19 cellular contexts compared by ENCODE assay signal in the genomic region with DNA sequence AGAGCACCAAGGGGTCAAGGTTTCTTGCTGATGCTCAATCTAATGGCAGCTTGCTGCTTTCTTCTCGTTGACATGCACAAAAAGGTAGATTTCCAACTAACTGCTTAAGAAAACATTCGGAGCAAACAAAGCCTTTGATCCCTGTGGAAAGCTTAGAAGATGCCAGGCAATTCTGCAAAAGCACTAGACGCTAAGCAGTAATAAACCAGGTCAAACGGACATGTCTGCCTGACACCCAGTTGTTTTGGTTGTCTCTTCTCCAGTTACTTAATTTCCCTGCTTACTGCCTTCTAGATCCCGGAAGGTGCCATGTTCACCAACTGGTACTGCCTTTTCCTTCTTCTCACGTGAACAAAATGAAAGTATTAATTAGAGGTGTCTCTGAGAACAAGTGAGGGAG.
A peak's percentile ranks its signal among the peaks of the same experiment; 100 is the strongest.
DNase-seq lines count a peak whose midpoint lies in the region; ATAC-seq and TF ChIP-seq lines count a peak whose summit lies in the region.
"Had no signal": no experiment of that assay in that cellular context is flagged by ENCODE, and none has a peak within 500 bp of the region (broad histone marks: within the 10 kb centered on the region; RNA-seq: fewer than 3 reads in every experiment).

No MANE protein-coding gene starts in this region.

- no peaks in the 10 kb centered on the region for H3K4me1 ChIP-seq in gastroesophageal sphincter
- H3K4me1 ChIP-seq: A549; BLaER1 treated with 17β-estradiol and CSF1 and Interleukin-3, amounts not matched to agents 10 nM and 100 nM had no signal

- 94 to 98% methylated on average over 4 to 6 of the region's 6 CpGs for WGBS in gastroesophageal sphincter (ENCODE audit: low coverage in 1 of 2), 2 donors

- peak; percentile 51 for DNase-seq in NCI-H2227 treated with DMSO at 0.1 percent for 48 hours (lab: John Stamatoyannopoulos, UW)
- no peak for DNase-seq in NCI-H2227 (lab: John Stamatoyannopoulos, UW; ENCODE audit: unreplicated experiment)
- DNase-seq in left kidney (ENCODE audit: low read depth, low spot score), result peak; percentile 93
- peak; percentile 19 for DNase-seq in nephron progenitor cell
- DNase-seq in mesenteric fat pad (ENCODE audit: low spot score), result no peak
- DNase-seq in activated T-cell treated with anti-CD3 and anti-CD28 coated beads, Interleukin-2, amount 50 U/mL, for 1 hour, result no peak
- DNase-seq: AML-193; Caco-2; Calu3; CD4-positive, alpha-beta T cell; CD8-positive, alpha-beta T cell; DMS79 treated with DMSO at 0.1 percent for 48 hours; GF-D8 had no signal

- no peak for ATAC-seq in gastroesophageal sphincter
- ATAC-seq: A549; CD8-positive, alpha-beta T cell had no signal

- no peaks in the 10 kb centered on the region for H3K9me3 ChIP-seq in gastroesophageal sphincter
- H3K9me3 ChIP-seq: A549; BLaER1 treated with 17β-estradiol and CSF1 and Interleukin-3, amounts not matched to agents 10 nM and 100 nM; Caco-2 had no signal

- H3K27me3 Mint-ChIP-seq in nephron progenitor cell (ENCODE audit: low read depth, poor library complexity), result no peaks in the 10 kb centered on the region
- H3K27me3 Mint-ChIP-seq: B cell had no signal

- H3K36me3 ChIP-seq in gastroesophageal sphincter, result no peaks in the 10 kb centered on the region
- H3K36me3 ChIP-seq: BLaER1 treated with 17β-estradiol and CSF1 and Interleukin-3, amounts not matched to agents 10 nM and 100 nM had no signal

- H3K27ac Mint-ChIP-seq in nephron progenitor cell, result peak overlapping the region; percentile 94
- H3K27ac Mint-ChIP-seq: B cell; CD4-positive, alpha-beta T cell; CD8-positive, alpha-beta T cell had no signal

- H3K36me3 Mint-ChIP-seq in nephron progenitor cell (ENCODE audit: low read depth), result peaks cover 8% of the 10 kb centered on the region
- H3K36me3 Mint-ChIP-seq: CD8-positive, alpha-beta T cell had no signal

- H3K9me3 Mint-ChIP-seq in nephron progenitor cell, result peaks cover 12% of the 10 kb centered on the region
- H3K9me3 Mint-ChIP-seq: CD4-positive, alpha-beta T cell; CD8-positive, alpha-beta T cell had no signal

- no peaks in the 10 kb centered on the region for H3K27me3 ChIP-seq in gastroesophageal sphincter
- H3K27me3 ChIP-seq: BLaER1 treated with 17β-estradiol and CSF1 and Interleukin-3, amounts not matched to agents 10 nM and 100 nM had no signal

- no peak for TF ChIP-seq EP300 in gastroesophageal sphincter (IDR thresholded peaks at IDR 0.05)

- no peak overlapping the region for H3K27ac ChIP-seq in gastroesophageal sphincter
- H3K27ac ChIP-seq: 22Rv1; A549; BLaER1 treated with 17β-estradiol and CSF1 and Interleukin-3, amounts not matched to agents 10 nM and 100 nM; C4-2B had no signal

- no peak for TF ChIP-seq CTCF in nephron progenitor cell (IDR thresholded peaks at IDR 0.05)
- TF ChIP-seq CTCF in gastroesophageal sphincter (IDR thresholded peaks at IDR 0.05), result no peak

- peak overlapping the region; percentile 47 for H3K4me3 Mint-ChIP-seq in nephron progenitor cell
- H3K4me3 Mint-ChIP-seq: B cell; CD4-positive, alpha-beta T cell; CD8-positive, alpha-beta T cell had no signal

- no peak overlapping the region for H3K4me3 ChIP-seq in gastroesophageal sphincter
- H3K4me3 ChIP-seq: A549; BLaER1 treated with 17β-estradiol and CSF1 and Interleukin-3, amounts not matched to agents 10 nM and 100 nM had no signal

- H3K4me1 Mint-ChIP-seq in nephron progenitor cell, result peaks cover 79% of the 10 kb centered on the region
- H3K4me1 Mint-ChIP-seq: B cell had no signal

- no peak for TF ChIP-seq POLR2A in gastroesophageal sphincter (IDR thresholded peaks at IDR 0.05)

Comparison
In these comparisons a context has a peak if more than half of its experiments do, and no peak if none do; other contexts are left out.
1. DNase-seq: peak in NCI-H2227 treated with DMSO at 0.1 percent for 48 hours (single experiment), left kidney (single experiment) and nephron progenitor cell (single experiment); none in NCI-H2227 (single experiment), mesenteric fat pad (single experiment) and activated T-cell treated with anti-CD3 and anti-CD28 coated beads, Interleukin-2, amount 50 U/mL, for 1 hour (single experiment).